Comparison of ENCODE assay signal across 21 cellular contexts in genomic region chr5:88250010-88250409, GRCh38. TPM values are rescaled to one million over a fixed set of nuclear protein-coding genes. Genes with fewer than 3 reads are reported as not detected.
DNase-seq lines count a peak whose midpoint lies in the region; ATAC-seq and TF ChIP-seq lines count a peak whose summit lies in the region.
"Had no signal": no experiment of that assay in that cellular context is flagged by ENCODE, and none has a peak within 500 bp of the region (broad histone marks: within the 10 kb centered on the region; RNA-seq: fewer than 3 reads in every experiment).

No MANE protein-coding gene starts in this region.

- H3K27ac Mint-ChIP-seq in T-helper 1 cell treated with Interleukin-12 subunit alpha and Interleukin-12 subunit beta and Interleukin-4 antibody, amounts not matched to agents 30 μg/mL and 1 μg/mL, for 36 hours: peak overlapping the region; percentile 39
- peak overlapping the region; percentile 83 to 92 for H3K27ac Mint-ChIP-seq in activated naive CD4-positive, alpha-beta T cell treated with anti-CD3 and anti-CD28 coated beads, Interleukin-2, amount 50 U/mL, for 72 hours
- peak overlapping the region; percentile 66 for H3K27ac Mint-ChIP-seq in activated naive CD8-positive, alpha-beta T cell treated with anti-CD3 and anti-CD28 coated beads for 36 hours
- peak overlapping the region; percentile 73 for H3K27ac Mint-ChIP-seq in stimulated activated memory B cell treated with anti-CD40 and anti-IgM and Interleukin-4, amounts not matched to agents 10 μg/mL and 1 μg/mL and 100 μg/mL, for 72 hours

- no peak overlapping the region for H3K27ac ChIP-seq in hepatocyte
- H3K27ac ChIP-seq: 22Rv1 had no signal

- H3K79me2 ChIP-seq in hepatocyte: peaks cover 93% of the 10 kb centered on the region

- no peaks in the 10 kb centered on the region for H3K9me3 Mint-ChIP-seq in T-helper 1 cell treated with Interleukin-12 subunit alpha and Interleukin-12 subunit beta and Interleukin-4 antibody, amounts not matched to agents 30 μg/mL and 1 μg/mL, for 36 hours
- peaks cover 0 to 4% of the 10 kb centered on the region in 2 donors for H3K9me3 Mint-ChIP-seq in activated naive CD4-positive, alpha-beta T cell treated with anti-CD3 and anti-CD28 coated beads, Interleukin-2, amount 50 U/mL, for 72 hours
- peaks cover 4% of the 10 kb centered on the region for H3K9me3 Mint-ChIP-seq in activated naive CD8-positive, alpha-beta T cell treated with anti-CD3 and anti-CD28 coated beads for 36 hours
- no peaks in the 10 kb centered on the region for H3K9me3 Mint-ChIP-seq in stimulated activated memory B cell treated with anti-CD40 and anti-IgM and Interleukin-4, amounts not matched to agents 10 μg/mL and 1 μg/mL and 100 μg/mL, for 72 hours
- H3K9me3 Mint-ChIP-seq: CD4-positive, alpha-beta T cell had no signal

- no peak for ATAC-seq in activated naive CD4-positive, alpha-beta T cell treated with anti-CD3 and anti-CD28 coated beads, Interleukin-2, amount 50 U/mL, for 72 hours
- no peak for ATAC-seq in stimulated activated memory B cell treated with anti-CD40 and anti-IgM and Interleukin-4, amounts not matched to agents 10 μg/mL and 1 μg/mL and 100 μg/mL, for 72 hours

- H3K4me3 Mint-ChIP-seq in T-helper 1 cell treated with Interleukin-12 subunit alpha and Interleukin-12 subunit beta and Interleukin-4 antibody, amounts not matched to agents 30 μg/mL and 1 μg/mL, for 36 hours: no peak overlapping the region
- H3K4me3 Mint-ChIP-seq in activated naive CD8-positive, alpha-beta T cell treated with anti-CD3 and anti-CD28 coated beads for 36 hours: no peak overlapping the region
- H3K4me3 Mint-ChIP-seq in stimulated activated memory B cell treated with anti-CD40 and anti-IgM and Interleukin-4, amounts not matched to agents 10 μg/mL and 1 μg/mL and 100 μg/mL, for 72 hours: no peak overlapping the region
- H3K4me3 Mint-ChIP-seq: B cell; CD4-positive, alpha-beta T cell had no signal

- WGBS in hepatocyte (ENCODE audit: low lambda C conversion rate, missing lambda C conversion rate): 94% methylated on average over 2 of the region's 2 CpGs

- no peak for TF ChIP-seq CTCF in hepatocyte (IDR thresholded peaks at IDR 0.05; ENCODE audit: poor library complexity)

- H3K36me3 ChIP-seq in hepatocyte (replicated peaks; ENCODE audit: insufficient read depth, low read depth): no peaks in the 10 kb centered on the region

- H3K4me1 ChIP-seq in hepatocyte (ENCODE audit: insufficient read depth): peaks cover 2% of the 10 kb centered on the region

- H3K9me2 ChIP-seq in hepatocyte (replicated peaks; ENCODE audit: insufficient read depth): no peaks in the 10 kb centered on the region

- H3K36me3 Mint-ChIP-seq in T-helper 1 cell treated with Interleukin-12 subunit alpha and Interleukin-12 subunit beta and Interleukin-4 antibody, amounts not matched to agents 30 μg/mL and 1 μg/mL, for 36 hours (ENCODE audit: low read depth): peaks cover 20% of the 10 kb centered on the region
- peaks cover 14 to 63% of the 10 kb centered on the region in 2 donors for H3K36me3 Mint-ChIP-seq in activated naive CD4-positive, alpha-beta T cell treated with anti-CD3 and anti-CD28 coated beads, Interleukin-2, amount 50 U/mL, for 72 hours
- H3K36me3 Mint-ChIP-seq in activated naive CD8-positive, alpha-beta T cell treated with anti-CD3 and anti-CD28 coated beads for 36 hours: peaks cover 59% of the 10 kb centered on the region
- H3K36me3 Mint-ChIP-seq in stimulated activated memory B cell treated with anti-CD40 and anti-IgM and Interleukin-4, amounts not matched to agents 10 μg/mL and 1 μg/mL and 100 μg/mL, for 72 hours: peaks cover 43% of the 10 kb centered on the region

- no peak for DNase-seq in T-helper 1 cell
- no peak for DNase-seq in activated naive CD4-positive, alpha-beta T cell treated with anti-CD3 and anti-CD28 coated beads, Interleukin-2, amount 50 U/mL, for 72 hours (ENCODE audit: low spot score in 2 of 2)
- no peak for DNase-seq in activated naive CD4-positive, alpha-beta T cell treated with anti-CD3 and anti-CD28 coated beads, Interleukin-2, amount 50 U/mL, for 16 hours
- DNase-seq in activated naive CD8-positive, alpha-beta T cell treated with anti-CD3 and anti-CD28 coated beads for 36 hours: no peak
- no peak for DNase-seq in effector CD4-positive, alpha-beta T cell
- no peak for DNase-seq in hepatocyte (ENCODE audit: low spot score)
- DNase-seq: Calu3; CD4-positive, alpha-beta T cell; DMS53; KBM-7; MV-4-11; NCI-H1417 treated with DMSO at 0.1 percent for 48 hours; NCI-H1930; NCI-H446; NCI-H69; OCI-M1; RPMI8226 had no signal

- peaks cover 3% of the 10 kb centered on the region for H4K20me1 ChIP-seq in hepatocyte (ENCODE audit: insufficient read depth, poor library complexity, severe bottlenecking)

- H3K27me3 Mint-ChIP-seq in T-helper 1 cell treated with Interleukin-12 subunit alpha and Interleukin-12 subunit beta and Interleukin-4 antibody, amounts not matched to agents 30 μg/mL and 1 μg/mL, for 36 hours (ENCODE audit: low read depth): no peaks in the 10 kb centered on the region
- no peaks in the 10 kb centered on the region for H3K27me3 Mint-ChIP-seq in activated naive CD8-positive, alpha-beta T cell treated with anti-CD3 and anti-CD28 coated beads for 36 hours
- H3K27me3 Mint-ChIP-seq in stimulated activated memory B cell treated with anti-CD40 and anti-IgM and Interleukin-4, amounts not matched to agents 10 μg/mL and 1 μg/mL and 100 μg/mL, for 72 hours: no peaks in the 10 kb centered on the region
- H3K27me3 Mint-ChIP-seq: B cell; CD4-positive, alpha-beta T cell had no signal

- H3K4me3 ChIP-seq in hepatocyte: no peak overlapping the region

- H3K4me1 Mint-ChIP-seq in T-helper 1 cell treated with Interleukin-12 subunit alpha and Interleukin-12 subunit beta and Interleukin-4 antibody, amounts not matched to agents 30 μg/mL and 1 μg/mL, for 36 hours (ENCODE audit: low read depth): peaks cover 25% of the 10 kb centered on the region
- peaks cover 50% of the 10 kb centered on the region for H3K4me1 Mint-ChIP-seq in activated naive CD8-positive, alpha-beta T cell treated with anti-CD3 and anti-CD28 coated beads for 36 hours
- H3K4me1 Mint-ChIP-seq in stimulated activated memory B cell treated with anti-CD40 and anti-IgM and Interleukin-4, amounts not matched to agents 10 μg/mL and 1 μg/mL and 100 μg/mL, for 72 hours: peaks cover 59% of the 10 kb centered on the region

- no peaks in the 10 kb centered on the region for H3K27me3 ChIP-seq in hepatocyte

- H3K4me2 ChIP-seq in hepatocyte: no peak overlapping the region

- no peaks in the 10 kb centered on the region for H3K9me3 ChIP-seq in hepatocyte (ENCODE audit: low read depth)

- H2AFZ ChIP-seq in hepatocyte: no peak overlapping the region

RNA-seq across cellular contexts. Expression of gene TMEM161B, which starts 18.6 kb away (rescaled TPM):
- total RNA-seq in activated naive CD4-positive, alpha-beta T cell treated with anti-CD3 and anti-CD28 coated beads, Interleukin-2, amount 50 U/mL, for 72 hours: 10 to 100 TPM; 25.5 to 30.9 TPM
- total RNA-seq in activated naive CD8-positive, alpha-beta T cell treated with anti-CD3 and anti-CD28 coated beads for 36 hours: 10 to 100 TPM; 21.0 to 22.0 TPM
- total RNA-seq in hepatocyte: 31.7 and 35.4 TPM in 2 replicates
- polyA plus RNA-seq in hepatocyte: 9.0 and 13.9 TPM in 2 replicates
